25 cellular contexts compared by ENCODE assay signal in genomic region chr2:27273123-27273522, GRCh38. TPM values are rescaled to one million over a fixed set of nuclear protein-coding genes. Genes with fewer than 3 reads are reported as not detected.
"Had no signal": no experiment of that assay in that cellular context is flagged by ENCODE, and none has a peak within 500 bp of the region (broad histone marks: within the 10 kb centered on the region; RNA-seq: fewer than 3 reads in every experiment).

No MANE protein-coding gene starts in this region.

- H3K27ac Mint-ChIP-seq: activated CD8-positive, alpha-beta T cell treated with anti-CD3 and anti-CD28 coated beads, Interleukin-2, amount 10 ng/mL, durations not matched to agents 7 days and 5 days; activated naive CD8-positive, alpha-beta T cell; T-helper 1 cell treated with Interleukin-12 subunit alpha and Interleukin-12 subunit beta and Interleukin-4 antibody, amounts not matched to agents 30 μg/mL and 1 μg/mL, for 36 hours had no signal

- H3K9me3 Mint-ChIP-seq: T-helper 1 cell treated with Interleukin-12 subunit alpha and Interleukin-12 subunit beta and Interleukin-4 antibody, amounts not matched to agents 30 μg/mL and 1 μg/mL, for 36 hours had no signal

- H3K4me3 Mint-ChIP-seq: activated CD8-positive, alpha-beta T cell treated with anti-CD3 and anti-CD28 coated beads, Interleukin-2, amount 10 ng/mL, durations not matched to agents 7 days and 5 days; activated naive CD8-positive, alpha-beta T cell; T-helper 1 cell treated with Interleukin-12 subunit alpha and Interleukin-12 subunit beta and Interleukin-4 antibody, amounts not matched to agents 30 μg/mL and 1 μg/mL, for 36 hours had no signal

- DNase-seq: activated CD4-positive, alpha-beta T cell treated with anti-CD3 and anti-CD28 coated beads for 48 hours; activated CD4-positive, alpha-beta T cell treated with anti-CD3 and anti-CD28 coated beads, Interleukin-2, amount 50 U/mL, for 4 hours; activated CD4-positive, CD25-positive, alpha-beta regulatory T cell treated with anti-CD3 and anti-CD28 coated beads, Interleukin-2, amount 50 U/mL, for 72 hours; activated CD8-positive, alpha-beta memory T cell treated with anti-CD3 and anti-CD28 coated beads, Interleukin-2, amount 50 U/mL, for 48 hours; activated CD8-positive, alpha-beta T cell treated with anti-CD3 and anti-CD28 coated beads, Interleukin-2, amount 10 ng/mL, durations not matched to agents 7 days and 5 days; activated naive CD4-positive, alpha-beta T cell; activated T-cell treated with anti-CD3 and anti-CD28 coated beads, Interleukin-2, amount 50 U/mL, for 1 hour; central memory CD4-positive, alpha-beta T cell; NCI-H1092 treated with DMSO at 0.1 percent for 48 hours; NCI-H1436; NCI-H1694 treated with DMSO at 0.1 percent for 48 hours; NCI-H2029 treated with DMSO at 0.1 percent for 48 hours; NCI-H345; NCI-H510A; NCI-H526 treated with DMSO at 0.1 percent for 48 hours; OCI-M1; RPMI8226; SHP77 had no signal

- ATAC-seq: activated CD8-positive, alpha-beta T cell treated with anti-CD3 and anti-CD28 coated beads, Interleukin-2, amount 10 ng/mL, durations not matched to agents 7 days and 5 days; Panc1 had no signal

- H3K27ac ChIP-seq: KMS-11 had no signal

- H3K36me3 Mint-ChIP-seq: activated naive CD8-positive, alpha-beta T cell had no signal

RNA-seq across cellular contexts. Expression of gene DNAJC5G, which starts 2.1 kb away (rescaled TPM):
- total RNA-seq: activated CD8-positive, alpha-beta T cell treated with anti-CD3 and anti-CD28 coated beads, Interleukin-2, amount 10 ng/mL, durations not matched to agents 7 days and 5 days; chondrocyte; MCF 10A; SK-MEL-5 had no signal

RNA-seq across cellular contexts. Expression of gene TRIM54, which starts 9.1 kb away (rescaled TPM):
- total RNA-seq: chondrocyte, MCF 10A, SK-MEL-5 had no signal

RNA-seq across cellular contexts. Expression of gene SLC30A3, which starts 10.3 kb away (rescaled TPM):
- total RNA-seq: activated CD8-positive, alpha-beta T cell treated with anti-CD3 and anti-CD28 coated beads, Interleukin-2, amount 10 ng/mL, durations not matched to agents 7 days and 5 days; MCF 10A had no signal
